12 cellular contexts compared by ENCODE assay signal in genomic region chr10:61211468-61211867, GRCh38.
"Had no signal": no experiment of that assay in that cellular context is flagged by ENCODE, and none has a peak within 500 bp of the region (broad histone marks: within the 10 kb centered on the region; RNA-seq: fewer than 3 reads in every experiment).

No MANE protein-coding gene starts in this region.

- H3K36me3 ChIP-seq: gastroesophageal sphincter, heart left ventricle, left ventricle myocardium inferior, prostate gland, right atrium auricular region, tibial nerve had no signal

- H3K27ac ChIP-seq: epithelial cell of prostate, gastroesophageal sphincter, heart left ventricle, left ventricle myocardium inferior, prostate gland, right atrium auricular region, tibial nerve had no signal

- H3K4me3 ChIP-seq: gastroesophageal sphincter, heart left ventricle, left ventricle myocardium inferior, prostate gland, right atrium auricular region, tibial nerve had no signal

- DNase-seq: activated gamma-delta T cell; effector memory CD8-positive, alpha-beta T cell; heart left ventricle; left ventricle myocardium inferior; mammary epithelial cell; naive thymus-derived CD4-positive, alpha-beta T cell; T1000 had no signal

- H3K4me1 ChIP-seq: gastroesophageal sphincter, heart left ventricle, left ventricle myocardium inferior, prostate gland, right atrium auricular region, tibial nerve had no signal

- H3K27me3 ChIP-seq: gastroesophageal sphincter, heart left ventricle, right atrium auricular region, tibial nerve had no signal

- H3K9me3 ChIP-seq: gastroesophageal sphincter, heart left ventricle, left ventricle myocardium inferior, prostate gland, right atrium auricular region, tibial nerve had no signal
